Comparison of ENCODE assay signal across 18 cellular contexts in genomic region chr6:156010-156409, GRCh38.
"Had no signal": no experiment of that assay in that cellular context is flagged by ENCODE, and none has a peak within 500 bp of the region (broad histone marks: within the 10 kb centered on the region; RNA-seq: fewer than 3 reads in every experiment).

No MANE protein-coding gene starts in this region.

- H3K27me3 ChIP-seq: ovary, right atrium auricular region, upper lobe of left lung, uterus had no signal

- H3K4me3 Mint-ChIP-seq: naive B cell; neural crest cell; stimulated activated effector memory CD8-positive, alpha-beta T cell treated with anti-CD3 and anti-CD28 coated beads, Interleukin-12 subunit alpha, Interleukin-12 subunit beta, amount 100 ng/mL, for 72 hours; stimulated activated naive CD8-positive, alpha-beta T cell treated with anti-CD3 and anti-CD28 coated beads, Interleukin-15, Interleukin-2, amounts not matched to agents 100 ng/mL and 50 ng/mL, for 24 hours had no signal

- H3K9me3 Mint-ChIP-seq: naive B cell; neural crest cell; stimulated activated effector memory CD8-positive, alpha-beta T cell treated with anti-CD3 and anti-CD28 coated beads, Interleukin-12 subunit alpha, Interleukin-12 subunit beta, amount 100 ng/mL, for 72 hours; stimulated activated naive CD8-positive, alpha-beta T cell treated with anti-CD3 and anti-CD28 coated beads, Interleukin-15, Interleukin-2, amounts not matched to agents 100 ng/mL and 50 ng/mL, for 24 hours had no signal

- H3K9me3 ChIP-seq: heart left ventricle, ovary, right atrium auricular region, tibial artery, upper lobe of left lung, uterus had no signal

- H3K36me3 Mint-ChIP-seq: naive B cell; stimulated activated effector memory CD8-positive, alpha-beta T cell treated with anti-CD3 and anti-CD28 coated beads, Interleukin-12 subunit alpha, Interleukin-12 subunit beta, amount 100 ng/mL, for 72 hours had no signal

- H3K4me1 ChIP-seq: heart left ventricle, right atrium auricular region, tibial artery, upper lobe of left lung, uterus had no signal

- H3K36me3 ChIP-seq: heart left ventricle, ovary, right atrium auricular region, tibial artery, upper lobe of left lung, uterus had no signal

- DNase-seq: effector CD4-positive, alpha-beta T cell; heart left ventricle; hippocampal formation; left colon; mesendoderm; naive B cell; nucleus accumbens; ovary; small intestine; stimulated activated CD4-positive, alpha-beta T cell treated with anti-CD3 and anti-CD28 coated beads, Interleukin-2, amount 100 ng/mL, for 48 hours; tibial artery; upper lobe of left lung; uterus had no signal

- H3K4me3 ChIP-seq: coronary artery, heart left ventricle, ovary, right atrium auricular region, tibial artery, upper lobe of left lung, uterus had no signal

- H3K27ac Mint-ChIP-seq: naive B cell; stimulated activated naive CD8-positive, alpha-beta T cell treated with anti-CD3 and anti-CD28 coated beads, Interleukin-15, Interleukin-2, amounts not matched to agents 100 ng/mL and 50 ng/mL, for 24 hours had no signal

- H3K27ac ChIP-seq: coronary artery, heart left ventricle, ovary, right atrium auricular region, tibial artery, upper lobe of left lung, uterus had no signal

- ATAC-seq: heart left ventricle, left colon had no signal
